Comparison of ENCODE assay signal across 9 cellular contexts in genomic region chr14:25406818-25407217, GRCh38.
DNase-seq lines count a peak whose midpoint lies in the region; ATAC-seq and TF ChIP-seq lines count a peak whose summit lies in the region.
"Had no signal": no experiment of that assay in that cellular context is flagged by ENCODE, and none has a peak within 500 bp of the region (broad histone marks: within the 10 kb centered on the region; RNA-seq: fewer than 3 reads in every experiment).

No MANE protein-coding gene starts in this region.

- H3K36me3 Mint-ChIP-seq in MCF 10A (ENCODE audit: insufficient read depth, unreplicated experiment) (no peaks in the 10 kb centered on the region), nephron progenitor cell (ENCODE audit: low read depth) (no peaks in the 10 kb centered on the region)
- H3K36me3 Mint-ChIP-seq: activated naive CD8-positive, alpha-beta T cell treated with anti-CD3 and anti-CD28 coated beads, Interleukin-2, amount 10 ng/mL, durations not matched to agents 7 days and 5 days had no signal

- no peaks in the 10 kb centered on the region for H3K27me3 ChIP-seq in breast epithelium

- H3K27ac ChIP-seq in breast epithelium, result no peak overlapping the region

- TF ChIP-seq CTCF in MCF 10A (IDR thresholded peaks at IDR 0.05; ENCODE audit: unreplicated experiment), result peak; percentile 37
- peak in 1 of 3 donors; percentile 41 for TF ChIP-seq CTCF in breast epithelium (IDR thresholded peaks at IDR 0.05)
- peak; percentile 62 for TF ChIP-seq CTCF in nephron progenitor cell (IDR thresholded peaks at IDR 0.05)

- H3K4me3 Mint-ChIP-seq in MCF 10A (ENCODE audit: unreplicated experiment), result no peak overlapping the region
- no peak overlapping the region for H3K4me3 Mint-ChIP-seq in nephron progenitor cell
- H3K4me3 Mint-ChIP-seq: activated naive CD8-positive, alpha-beta T cell treated with anti-CD3 and anti-CD28 coated beads, Interleukin-2, amount 10 ng/mL, durations not matched to agents 7 days and 5 days had no signal

- no peak for DNase-seq in MCF 10A (ENCODE audit: unreplicated experiment)
- no peak for DNase-seq in breast epithelium (ENCODE audit: low spot score in 2 of 2)
- peak; percentile 18 for DNase-seq in NCI-H187 treated with DMSO at 0.1 percent for 48 hours (lab: John Stamatoyannopoulos, UW)
- peak; percentile 62 for DNase-seq in astrocyte of the hippocampus (ENCODE audit: low read depth, low spot score)
- peak; percentile 53 for DNase-seq in nephron progenitor cell
- DNase-seq: activated naive CD8-positive, alpha-beta T cell treated with anti-CD3 and anti-CD28 coated beads, Interleukin-2, amount 10 ng/mL, durations not matched to agents 7 days and 5 days had no signal

- no peaks in the 10 kb centered on the region for H3K36me3 ChIP-seq in breast epithelium

- no peak overlapping the region for H3K27ac Mint-ChIP-seq in MCF 10A (ENCODE audit: low read depth, unreplicated experiment)
- H3K27ac Mint-ChIP-seq in nephron progenitor cell, result no peak overlapping the region
- H3K27ac Mint-ChIP-seq: activated naive CD8-positive, alpha-beta T cell treated with anti-CD3 and anti-CD28 coated beads, Interleukin-2, amount 10 ng/mL, durations not matched to agents 7 days and 5 days had no signal

- H3K4me1 Mint-ChIP-seq in MCF 10A (ENCODE audit: insufficient read depth, unreplicated experiment) (no peaks in the 10 kb centered on the region), nephron progenitor cell (no peaks in the 10 kb centered on the region)
- H3K4me1 Mint-ChIP-seq: activated naive CD8-positive, alpha-beta T cell treated with anti-CD3 and anti-CD28 coated beads, Interleukin-2, amount 10 ng/mL, durations not matched to agents 7 days and 5 days had no signal

- BruUV-seq in MCF 10A (replicated peaks; lab: Mats Ljungman, UMichigan), result no TSS peak

- H3K4me1 ChIP-seq in breast epithelium, result no peaks in the 10 kb centered on the region

- intact Hi-C loops in MCF 10A (cut with micrococcal nuclease), result no loop called here
- intact Hi-C loops in breast epithelium (cut with DNase I; ENCODE audit: low total_unique reads), result no loop called here

- ATAC-seq in HG02571 (IDR thresholded peaks at IDR 0.05; ENCODE audit: unreplicated experiment) (no peak), GM21447 (IDR thresholded peaks at IDR 0.05; ENCODE audit: unreplicated experiment) (no peak), HG03097 (IDR thresholded peaks at IDR 0.05; ENCODE audit: low FRiP score, unreplicated experiment) (no peak)

- TF ChIP-seq POLR2A in breast epithelium (IDR thresholded peaks at IDR 0.05), result no peak

- POLR2A ChIA-PET in MCF 10A (lab: Yijun Ruan, JAX), result no interaction called here

- peaks cover 28% of the 10 kb centered on the region for H3K27me3 Mint-ChIP-seq in MCF 10A (ENCODE audit: insufficient read depth, unreplicated experiment)
- no peaks in the 10 kb centered on the region for H3K27me3 Mint-ChIP-seq in nephron progenitor cell (ENCODE audit: low read depth, poor library complexity)
- H3K27me3 Mint-ChIP-seq: activated naive CD8-positive, alpha-beta T cell treated with anti-CD3 and anti-CD28 coated beads, Interleukin-2, amount 10 ng/mL, durations not matched to agents 7 days and 5 days had no signal

- no peak overlapping the region for H3K4me3 ChIP-seq in breast epithelium

- H3K9me3 Mint-ChIP-seq in MCF 10A (ENCODE audit: unreplicated experiment), result peaks cover 10% of the 10 kb centered on the region
- no peaks in the 10 kb centered on the region for H3K9me3 Mint-ChIP-seq in nephron progenitor cell

- CTCF ChIA-PET in MCF 10A (lab: Yijun Ruan, JAX), result interaction anchor here (0.6 to 1.5 kb wide), 6 partner anchors 9 to 697 kb away, joined by 3 to 10 read pairs (median 4); no protein-coding TSS in a partner anchor

- no peaks in the 10 kb centered on the region for H3K9me3 ChIP-seq in breast epithelium

Comparison
In these comparisons a context has a peak if more than half of its experiments do, and no peak if none do; other contexts are left out.
1. DNase-seq: peak in NCI-H187 treated with DMSO at 0.1 percent for 48 hours (single experiment), astrocyte of the hippocampus (single experiment) and nephron progenitor cell (single experiment); none in MCF 10A (single experiment) and breast epithelium (0 of 2).